ENCODE assay signal across 1 cellular context in genomic region chrX:53317365-53318069, GRCh38.
TF ChIP-seq lines count a peak whose summit lies in the region.

No MANE protein-coding gene starts in this region.

TF ChIP-seq in K562, 482 proteins besides CTCF, POLR2A, EP300 and RAD21 (continued from another document and continues in another):
- TF ChIP-seq CLOCK (CRISPR knock-in tag; IDR thresholded peaks at IDR 0.05; ENCODE audit: borderline replicate concordance), result no peak
- no peak for TF ChIP-seq ETV6 (IDR thresholded peaks at IDR 0.05; ENCODE audit: borderline replicate concordance in 1 of 2, low read depth in 2 of 2, low read length in 1 of 2)
- TF ChIP-seq ETV6 (CRISPR knock-in tag; IDR thresholded peaks at IDR 0.05; ENCODE audit: borderline replicate concordance), result no peak
- TF ChIP-seq ZNF197 (CRISPR knock-in tag; IDR thresholded peaks at IDR 0.05; ENCODE audit: low read depth), result no peak
- no peak for TF ChIP-seq ZNF512 (tag; IDR thresholded peaks at IDR 0.05)
- no peak for TF ChIP-seq ZNF24 (IDR thresholded peaks at IDR 0.05)
- TF ChIP-seq DEAF1 (CRISPR knock-in tag; IDR thresholded peaks at IDR 0.05), result 0 out of 2 replicates have a peak, but pooled peaks have one; percentile 37
- no peak for TF ChIP-seq SRSF9 (IDR thresholded peaks at IDR 0.05; ENCODE audit: borderline replicate concordance, low read depth, low read length)
- no peak for TF ChIP-seq HDAC2 (IDR thresholded peaks at IDR 0.05)
- TF ChIP-seq SP1 (CRISPR knock-in tag; IDR thresholded peaks at IDR 0.05), result no peak
- peak; percentile 96 for TF ChIP-seq ZNF740 (CRISPR knock-in tag; IDR thresholded peaks at IDR 0.05)
- peak in 1 of 2 experiments; percentile 80; a peak in 2 of 4 replicates for TF ChIP-seq ZNF740 (tag; IDR thresholded peaks at IDR 0.05)
- no peak for TF ChIP-seq XRCC4 (IDR thresholded peaks at IDR 0.05; ENCODE audit: extremely low read depth, insufficient read depth, insufficient read length)
- no peak for TF ChIP-seq TCF7 (IDR thresholded peaks at IDR 0.05; ENCODE audit: borderline replicate concordance)
- TF ChIP-seq MYNN (IDR thresholded peaks at IDR 0.05), result 0 out of 2 replicates have a peak, but pooled peaks have one; percentile 26
- TF ChIP-seq MYNN (CRISPR knock-in tag; IDR thresholded peaks at IDR 0.05), result no peak
- TF ChIP-seq MGA (IDR thresholded peaks at IDR 0.05), result no peak
- TF ChIP-seq TRIM25 (IDR thresholded peaks at IDR 0.05; ENCODE audit: borderline replicate concordance), result no peak
- no peak for TF ChIP-seq ZC3H4 (CRISPR knock-in tag; IDR thresholded peaks at IDR 0.05; ENCODE audit: borderline replicate concordance)
- no peak for TF ChIP-seq HNRNPLL (IDR thresholded peaks at IDR 0.05; ENCODE audit: low read depth, low read length, poor library complexity, severe bottlenecking)
- no peak for TF ChIP-seq TFAM (CRISPR knock-in tag; conservative IDR thresholded peaks at IDR 0.05)
- no peak for TF ChIP-seq ZNF174 (CRISPR knock-in tag; IDR thresholded peaks at IDR 0.05)
- no peak for TF ChIP-seq FOXM1 (IDR thresholded peaks at IDR 0.05; ENCODE audit: low read depth)
- no peak for TF ChIP-seq FOXM1 (CRISPR knock-in tag; IDR thresholded peaks at IDR 0.05; ENCODE audit: low read depth)
- no peak for TF ChIP-seq PKNOX1 (IDR thresholded peaks at IDR 0.05)
- TF ChIP-seq CTCFL (IDR thresholded peaks at IDR 0.05; ENCODE audit: borderline replicate concordance, insufficient read depth, low read depth, low read length, poor library complexity, severe bottlenecking), result peak; percentile 46
- TF ChIP-seq MEF2D (tag; conservative IDR thresholded peaks at IDR 0.05; ENCODE audit: low read depth), result no peak
- TF ChIP-seq MTA1 (IDR thresholded peaks at IDR 0.05; ENCODE audit: borderline replicate concordance), result no peak
- TF ChIP-seq CC2D1A (IDR thresholded peaks at IDR 0.05), result peak; percentile 76; the same call in 1 of the 2 replicates
- no peak for TF ChIP-seq ZNF316 (IDR thresholded peaks at IDR 0.05)
- TF ChIP-seq ZNF217 (CRISPR knock-in tag; IDR thresholded peaks at IDR 0.05), result no peak
